19 cellular contexts compared by ENCODE assay signal in genomic region chr1:169618367-169618766, GRCh38. TPM values are rescaled to one million over a fixed set of nuclear protein-coding genes. Genes with fewer than 3 reads are reported as not detected.
A peak's percentile ranks its signal among the peaks of the same experiment; 100 is the strongest.
DNase-seq lines count a peak whose midpoint lies in the region; ATAC-seq and TF ChIP-seq lines count a peak whose summit lies in the region.
"Had no signal": no experiment of that assay in that cellular context is flagged by ENCODE, and none has a peak within 500 bp of the region (broad histone marks: within the 10 kb centered on the region; RNA-seq: fewer than 3 reads in every experiment).

No MANE protein-coding gene starts in this region.

- TF ChIP-seq CTCF in right atrium auricular region (IDR thresholded peaks at IDR 0.05), result no peak
- TF ChIP-seq CTCF in esophagus muscularis mucosa (IDR thresholded peaks at IDR 0.05), result no peak

- H3K27me3 ChIP-seq in right cardiac atrium (ENCODE audit: control insufficient read depth, insufficient read depth) (no peaks in the 10 kb centered on the region), right atrium auricular region (no peaks in the 10 kb centered on the region), esophagus muscularis mucosa (no peaks in the 10 kb centered on the region)
- H3K27me3 ChIP-seq: BLaER1 treated with 17β-estradiol and CSF1 and Interleukin-3, amounts not matched to agents 10 nM and 100 nM had no signal

- no peak overlapping the region for H3K27ac ChIP-seq in right cardiac atrium (ENCODE audit: low read length)
- no peak overlapping the region for H3K27ac ChIP-seq in right atrium auricular region
- no peak overlapping the region for H3K27ac ChIP-seq in esophagus muscularis mucosa (replicated peaks in 1 of 4)
- H3K27ac ChIP-seq: BLaER1 treated with 17β-estradiol and CSF1 and Interleukin-3, amounts not matched to agents 10 nM and 100 nM had no signal

- no peak for TF ChIP-seq EP300 in esophagus muscularis mucosa (IDR thresholded peaks at IDR 0.05)

- ATAC-seq in right cardiac atrium, result peak; percentile 51 to 96

- no peaks in the 10 kb centered on the region for H3K36me3 ChIP-seq in right atrium auricular region
- H3K36me3 ChIP-seq in esophagus muscularis mucosa, result no peaks in the 10 kb centered on the region
- H3K36me3 ChIP-seq: BLaER1 treated with 17β-estradiol and CSF1 and Interleukin-3, amounts not matched to agents 10 nM and 100 nM; HAP-1 had no signal

- no peak overlapping the region for H3K4me3 ChIP-seq in right cardiac atrium (ENCODE audit: low read length)
- H3K4me3 ChIP-seq in right atrium auricular region, result no peak overlapping the region
- no peak overlapping the region for H3K4me3 ChIP-seq in esophagus muscularis mucosa
- H3K4me3 ChIP-seq: BLaER1 treated with 17β-estradiol and CSF1 and Interleukin-3, amounts not matched to agents 10 nM and 100 nM; HAP-1 had no signal

- TF ChIP-seq POLR2A in esophagus muscularis mucosa (IDR thresholded peaks at IDR 0.05; ENCODE audit: low read depth), result no peak

- H3K9me3 ChIP-seq in right cardiac atrium (ENCODE audit: control insufficient read depth, low read length), result no peaks in the 10 kb centered on the region
- H3K9me3 ChIP-seq in right atrium auricular region, result no peaks in the 10 kb centered on the region
- no peaks in the 10 kb centered on the region for H3K9me3 ChIP-seq in esophagus muscularis mucosa
- H3K9me3 ChIP-seq: BLaER1 treated with 17β-estradiol and CSF1 and Interleukin-3, amounts not matched to agents 10 nM and 100 nM; HAP-1 had no signal

- WGBS in right cardiac atrium, result 54% methylated on average over 2 of the region's 2 CpGs
- 79% methylated on average over 2 of the region's 2 CpGs for WGBS in esophagus muscularis mucosa

- H3K4me1 ChIP-seq in right cardiac atrium (ENCODE audit: control insufficient read depth, insufficient read depth, low read length), result no peaks in the 10 kb centered on the region
- H3K4me1 ChIP-seq in right atrium auricular region, result no peaks in the 10 kb centered on the region
- no peaks in the 10 kb centered on the region for H3K4me1 ChIP-seq in esophagus muscularis mucosa
- H3K4me1 ChIP-seq: HAP-1 had no signal

- peak in 1 of 3 donors; percentile 46 for DNase-seq in right cardiac atrium
- DNase-seq in right atrium auricular region (ENCODE audit: low spot score), result no peak
- peak; percentile 42 for DNase-seq in esophagus muscularis mucosa (ENCODE audit: extremely low spot score)
- peak; percentile 58 for DNase-seq in pulmonary artery endothelial cell (ENCODE audit: low read depth, low spot score)
- DNase-seq in NCI-H2081 treated with DMSO at 0.1 percent for 48 hours (lab: John Stamatoyannopoulos, UW), result no peak
- DNase-seq in NCI-H2171 treated with DMSO at 0.1 percent for 48 hours (lab: John Stamatoyannopoulos, UW), result no peak
- DNase-seq in COR-L47 (lab: John Stamatoyannopoulos, UW), result no peak
- DNase-seq: ACHN; Calu3; CD4-positive, CD25-positive, alpha-beta regulatory T cell; DMS 273 treated with DMSO at 0.1 percent for 48 hours; DMS79 treated with DMSO at 0.1 percent for 48 hours; GDM1; GOT3; IMR-90 had no signal

- intact Hi-C loops in right cardiac atrium (cut with DNase I) (no loop called here), esophagus muscularis mucosa (cut with DNase I) (no loop called here)

RNA-seq across cellular contexts. Expression of gene SELP, which starts 11.6 kb away (rescaled TPM):
- 10 to 100 TPM in 3 of 4 donors, 1 to 10 TPM in 1; 8.8 to 24.8 (median 16.1) TPM for total RNA-seq in right cardiac atrium
- 8.2 TPM for polyA plus RNA-seq in right cardiac atrium
- 10 to 100 TPM; 13.7 to 16.7 TPM for total RNA-seq in right atrium auricular region
- 10 to 100 TPM in 1 of 4 donors, 1 to 10 TPM in 3; 2.9 to 28.0 (median 7.5) TPM for total RNA-seq in esophagus muscularis mucosa
- 1.8 and 3.3 TPM in 2 replicates for total RNA-seq in pulmonary artery endothelial cell
- total RNA-seq: A172, HT-29, IMR-90 had no signal
- polyA plus RNA-seq: IMR-90 had no signal

RNA-seq across cellular contexts. Expression of gene F5, which starts 32.1 kb away (rescaled TPM):
- total RNA-seq in right cardiac atrium (10 to 100 TPM in 2 of 4 donors, 1 to 10 TPM in 2; 4.0 to 16.5 (median 8.7) TPM), right atrium auricular region (10 to 100 TPM in 1 of 2 donors, 1 to 10 TPM in 1; 4.9 to 55.5 TPM), esophagus muscularis mucosa (1 to 10 TPM in 1 of 4 donors, under 1 TPM in 2, not detected in 1; 0.13 to 1.2 (median 0.34) TPM), pulmonary artery endothelial cell (0.04 and 0.13 TPM in 2 replicates)
- polyA plus RNA-seq in right cardiac atrium, result 6.8 TPM
- total RNA-seq: A172, IMR-90 had no signal
- polyA plus RNA-seq: IMR-90 had no signal

Comparison
In these comparisons a context has a peak if more than half of its experiments do, and no peak if none do; other contexts are left out.
1. DNase-seq: peak in esophagus muscularis mucosa (single experiment) and pulmonary artery endothelial cell (single experiment); none in right atrium auricular region (single experiment), NCI-H2081 treated with DMSO at 0.1 percent for 48 hours (single experiment), NCI-H2171 treated with DMSO at 0.1 percent for 48 hours (single experiment) and COR-L47 (single experiment).